Comparison of ENCODE assay signal across 27 cellular contexts in genomic region chr13:112078879-112079526, GRCh38. TPM values are rescaled to one million over a fixed set of nuclear protein-coding genes. Genes with fewer than 3 reads are reported as not detected.
DNase-seq lines count a peak whose midpoint lies in the region; TF ChIP-seq lines count a peak whose summit lies in the region.
"Had no signal": no experiment of that assay in that cellular context is flagged by ENCODE, and none has a peak within 500 bp of the region (broad histone marks: within the 10 kb centered on the region; RNA-seq: fewer than 3 reads in every experiment).

No MANE protein-coding gene starts in this region.

- peak overlapping the region; percentile 8; the same call in 1 of the 2 replicates for H3K9ac ChIP-seq in ES-I3 (ENCODE audit: low read depth, low read length)
- no peak overlapping the region for H3K9ac ChIP-seq in neural progenitor cell

- no peaks in the 10 kb centered on the region for H4K20me1 ChIP-seq in neural progenitor cell (ENCODE audit: low read depth)

- H3K4me2 ChIP-seq in neural progenitor cell, result no peak overlapping the region

- H3K4me1 Mint-ChIP-seq in neural progenitor cell, result peaks cover 44% of the 10 kb centered on the region
- H3K4me1 Mint-ChIP-seq: natural killer cell had no signal

- H3K27ac Mint-ChIP-seq in neural progenitor cell, result no peak overlapping the region
- H3K27ac Mint-ChIP-seq: activated T-helper 1 cell treated with anti-CD3 and anti-CD28 coated beads, Interleukin-12 subunit alpha, Interleukin-12 subunit beta, Interleukin-2, Interleukin-4 antibody, amounts not matched to agents 30 ng/mL and 10 ng/mL and 1 ng/mL, durations not matched to agents 14 hours and 24 hours and 36 hours; natural killer cell; stimulated activated naive B cell treated with anti-CD40 and anti-IgM and Interleukin-4, amounts not matched to agents 10 μg/mL and 1 μg/mL and 100 μg/mL, for 72 hours; T-helper 2 cell treated with Interferon-gamma antibody and Interleukin-4, amounts not matched to agents 5 μg/mL and 100 μg/mL, for 36 hours had no signal

- no peaks in the 10 kb centered on the region for H3K79me2 ChIP-seq in neural progenitor cell (ENCODE audit: low read depth)

- H3K4me1 ChIP-seq in ES-I3 (ENCODE audit: insufficient read depth, low read length) (peaks cover 29% of the 10 kb centered on the region), HEK293 (ENCODE audit: control insufficient read depth, insufficient read depth, low read length) (no peaks in the 10 kb centered on the region; the same call in 1 of the 2 replicates), neural progenitor cell (peaks cover 33% of the 10 kb centered on the region), HAP-1 (no peaks in the 10 kb centered on the region)
- H3K4me1 ChIP-seq: colonic mucosa, testis had no signal

- H3K9me3 Mint-ChIP-seq in neural progenitor cell, result peaks cover 15% of the 10 kb centered on the region

- CTCF ChIA-PET in HEK293 (lab: Yijun Ruan, JAX), result no interaction called here

- peaks cover 49% of the 10 kb centered on the region for H3K27me3 ChIP-seq in neural progenitor cell
- no peaks in the 10 kb centered on the region for H3K27me3 ChIP-seq in HAP-1 (ENCODE audit: low read depth)
- H3K27me3 ChIP-seq: ovary, testis had no signal

- POLR2A ChIA-PET in HEK293 (lab: Yijun Ruan, JAX), result no interaction called here

- peaks cover 15% of the 10 kb centered on the region for H3K27me3 Mint-ChIP-seq in neural progenitor cell (ENCODE audit: insufficient read depth, low read depth)

- H3K4me3 ChIP-seq in HEK293 (ENCODE audit: low read depth, low read length) (no peak overlapping the region), neural progenitor cell (no peak overlapping the region), HAP-1 (no peak overlapping the region)
- H3K4me3 ChIP-seq: colonic mucosa, esophagus muscularis mucosa, ovary, spleen, testis had no signal

- no peak overlapping the region for H2AFZ ChIP-seq in neural progenitor cell (replicated peaks)

- H3F3A ChIP-seq in neural progenitor cell (ENCODE audit: low read depth), result peaks cover 35% of the 10 kb centered on the region

- TF ChIP-seq CTCF in HEK293 (tag by site-specific recombination; IDR thresholded peaks at IDR 0.05) (no peak), neural progenitor cell (IDR thresholded peaks at IDR 0.05) (no peak)

- DNase-seq in NCI-H345 (lab: John Stamatoyannopoulos, UW) (peak; percentile 79), neural progenitor cell (ENCODE audit: low spot score) (peak; percentile 39), HAP-1 (ENCODE audit: low spot score in 2 of 2) (no peak), NCI-H446 (lab: John Stamatoyannopoulos, UW) (no peak), activated gamma-delta T cell treated with Interleukin-2 at 50 U/mL for 16 hours (no peak)
- DNase-seq: activated naive CD4-positive, alpha-beta T cell treated with anti-CD3 and anti-CD28 coated beads, Interleukin-2, amount 50 U/mL, for 16 hours; amygdala; colonic mucosa; foreskin melanocyte; hippocampal formation; natural killer cell; NCI-H2171; NCI-H82; ovary; spleen; stimulated activated CD4-positive, alpha-beta T cell treated with anti-CD3 and anti-CD28 coated beads, Interleukin-2, amount 100 ng/mL, for 48 hours; stimulated activated naive B cell treated with anti-CD40 and anti-IgM and Interleukin-4, amounts not matched to agents 10 μg/mL and 1 μg/mL and 100 μg/mL, for 72 hours; testis had no signal

- peaks cover 10% of the 10 kb centered on the region for H3K36me3 Mint-ChIP-seq in neural progenitor cell

- in situ Hi-C loops in HAP-1 (cut with MboI; ENCODE audit: low sequenced_read_pairs), result no loop called here

- H3K9me3 ChIP-seq in ES-I3 (ENCODE audit: control insufficient read depth, insufficient read depth, low read length) (0 out of 2 replicates have a peak, but pooled peaks cover 2% of the 10 kb centered on the region), HEK293 (ENCODE audit: control insufficient read depth, insufficient read depth, low read depth, low read length) (no peaks in the 10 kb centered on the region), neural progenitor cell (ENCODE audit: low read depth) (peaks cover 6% of the 10 kb centered on the region), HAP-1 (no peaks in the 10 kb centered on the region)
- H3K9me3 ChIP-seq: colonic mucosa, testis had no signal

- H3K27ac ChIP-seq in HEK293 (ENCODE audit: extremely low read depth, low read depth, low read length), result no peak overlapping the region
- no peak overlapping the region for H3K27ac ChIP-seq in neural progenitor cell
- H3K27ac ChIP-seq: C4-2B, colonic mucosa, esophagus muscularis mucosa, ovary, spleen, testis, WERI-Rb-1 had no signal

- H3K4me3 Mint-ChIP-seq in neural progenitor cell, result no peak overlapping the region
- H3K4me3 Mint-ChIP-seq: activated T-helper 1 cell treated with anti-CD3 and anti-CD28 coated beads, Interleukin-12 subunit alpha, Interleukin-12 subunit beta, Interleukin-2, Interleukin-4 antibody, amounts not matched to agents 30 ng/mL and 10 ng/mL and 1 ng/mL, durations not matched to agents 14 hours and 24 hours and 36 hours; natural killer cell; stimulated activated naive B cell treated with anti-CD40 and anti-IgM and Interleukin-4, amounts not matched to agents 10 μg/mL and 1 μg/mL and 100 μg/mL, for 72 hours; T-helper 2 cell treated with Interferon-gamma antibody and Interleukin-4, amounts not matched to agents 5 μg/mL and 100 μg/mL, for 36 hours had no signal

- H3K36me3 ChIP-seq in ES-I3 (ENCODE audit: insufficient read depth, low read length) (no peaks in the 10 kb centered on the region), HEK293 (ENCODE audit: control insufficient read depth in 2 of 2, insufficient read depth in 1 of 2, low read length in 2 of 2) (no peaks in the 10 kb centered on the region), neural progenitor cell (no peaks in the 10 kb centered on the region), HAP-1 (replicated peaks) (no peaks in the 10 kb centered on the region)
- H3K36me3 ChIP-seq: colonic mucosa, esophagus muscularis mucosa, ovary, spleen, WERI-Rb-1 had no signal

TF ChIP-seq in HEK293, 187 proteins besides CTCF, POLR2A, EP300 and RAD21 (continues in another document):
- TF ChIP-seq YY1 (tag by site-specific recombination; IDR thresholded peaks at IDR 0.05), result no peak
- TF ChIP-seq ZNF830 (tag by site-specific recombination; IDR thresholded peaks at IDR 0.05; ENCODE audit: low read depth), result no peak
- no peak for TF ChIP-seq ZNF416 (tag by site-specific recombination; IDR thresholded peaks at IDR 0.05)
- no peak for TF ChIP-seq ZNF560 (tag by site-specific recombination; IDR thresholded peaks at IDR 0.05; ENCODE audit: borderline replicate concordance)
- no peak for TF ChIP-seq OSR2 (tag by site-specific recombination; IDR thresholded peaks at IDR 0.05)
- no peak for TF ChIP-seq PRDM1 (tag by site-specific recombination; IDR thresholded peaks at IDR 0.05)
- no peak for TF ChIP-seq ZNF354C (tag by site-specific recombination; IDR thresholded peaks at IDR 0.05; ENCODE audit: borderline replicate concordance, low read depth)
- TF ChIP-seq ZNF529 (tag by site-specific recombination; IDR thresholded peaks at IDR 0.05; ENCODE audit: insufficient replicate concordance), result no peak
- TF ChIP-seq ZSCAN23 (tag by site-specific recombination; IDR thresholded peaks at IDR 0.05), result peak; percentile 58; the same call in 1 of the 2 replicates
- no peak for TF ChIP-seq BCL11A (tag by site-specific recombination; IDR thresholded peaks at IDR 0.05; ENCODE audit: low read depth)
- no peak for TF ChIP-seq HIC1 (tag by site-specific recombination; IDR thresholded peaks at IDR 0.05)
- no peak for TF ChIP-seq AEBP2 (tag by site-specific recombination; IDR thresholded peaks at IDR 0.05; ENCODE audit: borderline replicate concordance)
- no peak for TF ChIP-seq ZNF521 (tag by site-specific recombination; IDR thresholded peaks at IDR 0.05)
- TF ChIP-seq ZNF449 (tag by site-specific recombination; IDR thresholded peaks at IDR 0.05), result no peak
- TF ChIP-seq ZNF514 (tag by site-specific recombination; IDR thresholded peaks at IDR 0.05), result peak; percentile 37; the same call in 1 of the 2 replicates

RNA-seq across cellular contexts. Expression of gene SOX1, which starts 12.1 kb away (rescaled TPM):
- 3.3 and 4.7 TPM in 2 replicates for total RNA-seq in neural progenitor cell (ENCODE audit: low replicate concordance)
- total RNA-seq: activated T-helper 1 cell treated with anti-CD3 and anti-CD28 coated beads, Interleukin-12 subunit alpha, Interleukin-12 subunit beta, Interleukin-2, Interleukin-4 antibody, amounts not matched to agents 30 ng/mL and 10 ng/mL and 1 ng/mL, durations not matched to agents 14 hours and 24 hours and 36 hours; Calu3; colonic mucosa; LHCN-M2; natural killer cell; ovary; spleen had no signal

Comparison
In these comparisons a context has a peak if more than half of its experiments do, and no peak if none do; other contexts are left out.
1. DNase-seq: peak in NCI-H345 (single experiment) and neural progenitor cell (single experiment); none in HAP-1 (0 of 2), NCI-H446 (0 of 2) and activated gamma-delta T cell treated with Interleukin-2 at 50 U/mL for 16 hours (single experiment).